ENCODE assay signal across 2 cellular contexts in genomic region chr7:35026154-35026553, GRCh38.
TF ChIP-seq lines count a peak whose summit lies in the region.

No MANE protein-coding gene starts in this region.

TF ChIP-seq in SK-N-SH, 30 proteins besides CTCF, POLR2A, EP300 and RAD21 (continued from another document):
- TF ChIP-seq NFIC (IDR thresholded peaks at IDR 0.05; ENCODE audit: borderline replicate concordance), result no peak

TF ChIP-seq in SK-N-SH treated with all-trans-retinoic acid at 6 μM for 48 hours, 23 proteins besides CTCF, POLR2A, EP300 and RAD21:
- TF ChIP-seq, protein P1, sequence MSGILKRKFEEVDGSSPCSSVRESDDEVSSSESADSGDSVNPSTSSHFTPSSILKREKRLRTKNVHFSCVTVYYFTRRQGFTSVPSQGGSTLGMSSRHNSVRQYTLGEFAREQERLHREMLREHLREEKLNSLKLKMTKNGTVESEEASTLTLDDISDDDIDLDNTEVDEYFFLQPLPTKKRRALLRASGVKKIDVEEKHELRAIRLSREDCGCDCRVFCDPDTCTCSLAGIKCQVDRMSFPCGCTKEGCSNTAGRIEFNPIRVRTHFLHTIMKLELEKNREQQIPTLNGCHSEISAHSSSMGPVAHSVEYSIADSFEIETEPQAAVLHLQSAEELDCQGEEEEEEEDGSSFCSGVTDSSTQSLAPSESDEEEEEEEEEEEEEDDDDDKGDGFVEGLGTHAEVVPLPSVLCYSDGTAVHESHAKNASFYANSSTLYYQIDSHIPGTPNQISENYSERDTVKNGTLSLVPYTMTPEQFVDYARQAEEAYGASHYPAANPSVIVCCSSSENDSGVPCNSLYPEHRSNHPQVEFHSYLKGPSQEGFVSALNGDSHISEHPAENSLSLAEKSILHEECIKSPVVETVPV (CRISPR knock-in tag; IDR thresholded peaks at IDR 0.05), result no peak
- TF ChIP-seq POU6F1 (CRISPR knock-in tag; IDR thresholded peaks at IDR 0.05; ENCODE audit: borderline replicate concordance, low read depth), result no peak
- TF ChIP-seq, protein P2, sequence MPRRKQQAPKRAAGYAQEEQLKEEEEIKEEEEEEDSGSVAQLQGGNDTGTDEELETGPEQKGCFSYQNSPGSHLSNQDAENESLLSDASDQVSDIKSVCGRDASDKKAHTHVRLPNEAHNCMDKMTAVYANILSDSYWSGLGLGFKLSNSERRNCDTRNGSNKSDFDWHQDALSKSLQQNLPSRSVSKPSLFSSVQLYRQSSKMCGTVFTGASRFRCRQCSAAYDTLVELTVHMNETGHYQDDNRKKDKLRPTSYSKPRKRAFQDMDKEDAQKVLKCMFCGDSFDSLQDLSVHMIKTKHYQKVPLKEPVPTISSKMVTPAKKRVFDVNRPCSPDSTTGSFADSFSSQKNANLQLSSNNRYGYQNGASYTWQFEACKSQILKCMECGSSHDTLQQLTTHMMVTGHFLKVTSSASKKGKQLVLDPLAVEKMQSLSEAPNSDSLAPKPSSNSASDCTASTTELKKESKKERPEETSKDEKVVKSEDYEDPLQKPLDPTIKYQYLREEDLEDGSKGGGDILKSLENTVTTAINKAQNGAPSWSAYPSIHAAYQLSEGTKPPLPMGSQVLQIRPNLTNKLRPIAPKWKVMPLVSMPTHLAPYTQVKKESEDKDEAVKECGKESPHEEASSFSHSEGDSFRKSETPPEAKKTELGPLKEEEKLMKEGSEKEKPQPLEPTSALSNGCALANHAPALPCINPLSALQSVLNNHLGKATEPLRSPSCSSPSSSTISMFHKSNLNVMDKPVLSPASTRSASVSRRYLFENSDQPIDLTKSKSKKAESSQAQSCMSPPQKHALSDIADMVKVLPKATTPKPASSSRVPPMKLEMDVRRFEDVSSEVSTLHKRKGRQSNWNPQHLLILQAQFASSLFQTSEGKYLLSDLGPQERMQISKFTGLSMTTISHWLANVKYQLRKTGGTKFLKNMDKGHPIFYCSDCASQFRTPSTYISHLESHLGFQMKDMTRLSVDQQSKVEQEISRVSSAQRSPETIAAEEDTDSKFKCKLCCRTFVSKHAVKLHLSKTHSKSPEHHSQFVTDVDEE (CRISPR knock-in tag; IDR thresholded peaks at IDR 0.05), result no peak
- TF ChIP-seq RARB (CRISPR knock-in tag; IDR thresholded peaks at IDR 0.05), result no peak
- no peak for TF ChIP-seq ZNF565 (CRISPR knock-in tag; conservative IDR thresholded peaks at IDR 0.05; ENCODE audit: low read depth)
- TF ChIP-seq BACH2 (CRISPR knock-in tag; IDR thresholded peaks at IDR 0.05; ENCODE audit: borderline replicate concordance), result no peak
- TF ChIP-seq ZC3H10 (CRISPR knock-in tag; IDR thresholded peaks at IDR 0.05), result no peak
- no peak for TF ChIP-seq TOX (CRISPR knock-in tag; IDR thresholded peaks at IDR 0.05; ENCODE audit: borderline replicate concordance)
- TF ChIP-seq, protein P3, sequence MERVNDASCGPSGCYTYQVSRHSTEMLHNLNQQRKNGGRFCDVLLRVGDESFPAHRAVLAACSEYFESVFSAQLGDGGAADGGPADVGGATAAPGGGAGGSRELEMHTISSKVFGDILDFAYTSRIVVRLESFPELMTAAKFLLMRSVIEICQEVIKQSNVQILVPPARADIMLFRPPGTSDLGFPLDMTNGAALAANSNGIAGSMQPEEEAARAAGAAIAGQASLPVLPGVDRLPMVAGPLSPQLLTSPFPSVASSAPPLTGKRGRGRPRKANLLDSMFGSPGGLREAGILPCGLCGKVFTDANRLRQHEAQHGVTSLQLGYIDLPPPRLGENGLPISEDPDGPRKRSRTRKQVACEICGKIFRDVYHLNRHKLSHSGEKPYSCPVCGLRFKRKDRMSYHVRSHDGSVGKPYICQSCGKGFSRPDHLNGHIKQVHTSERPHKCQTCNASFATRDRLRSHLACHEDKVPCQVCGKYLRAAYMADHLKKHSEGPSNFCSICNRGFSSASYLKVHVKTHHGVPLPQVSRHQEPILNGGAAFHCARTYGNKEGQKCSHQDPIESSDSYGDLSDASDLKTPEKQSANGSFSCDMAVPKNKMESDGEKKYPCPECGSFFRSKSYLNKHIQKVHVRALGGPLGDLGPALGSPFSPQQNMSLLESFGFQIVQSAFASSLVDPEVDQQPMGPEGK (CRISPR knock-in tag; IDR thresholded peaks at IDR 0.05; ENCODE audit: borderline replicate concordance), result no peak
- no peak for TF ChIP-seq OSR1 (CRISPR knock-in tag; IDR thresholded peaks at IDR 0.05)
- no peak for TF ChIP-seq ZFP3 (CRISPR knock-in tag; IDR thresholded peaks at IDR 0.05)
